13 cellular contexts compared by ENCODE assay signal in the genomic region with DNA sequence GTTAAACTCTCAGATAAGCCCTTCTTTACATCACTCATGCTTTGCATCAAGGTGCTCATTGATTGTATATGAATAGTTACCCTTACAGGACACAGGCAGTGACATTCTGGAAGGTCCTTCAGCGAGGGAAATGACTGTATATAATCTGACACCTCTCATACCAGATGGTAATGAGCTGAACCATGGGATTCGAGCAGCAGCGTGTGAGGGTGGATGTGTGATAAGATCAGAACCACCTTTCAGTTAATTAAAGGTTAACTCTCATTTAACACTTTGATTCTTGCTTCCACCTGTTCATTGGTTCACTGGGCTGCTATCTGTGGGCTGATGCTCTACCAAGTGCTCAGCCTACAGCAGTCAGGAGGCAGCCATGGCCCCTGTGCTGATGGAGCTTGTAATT. TPM values are rescaled to one million over a fixed set of nuclear protein-coding genes. Genes with fewer than 3 reads are reported as not detected.
DNase-seq lines count a peak whose midpoint lies in the region; ATAC-seq, FAIRE-seq and TF ChIP-seq lines count a peak whose summit lies in the region.
"Had no signal": no experiment of that assay in that cellular context is flagged by ENCODE, and none has a peak within 500 bp of the region (broad histone marks: within the 10 kb centered on the region; RNA-seq: fewer than 3 reads in every experiment).

No MANE protein-coding gene starts in this region.

- no peak for TF ChIP-seq POLR2A in H54 (IDR thresholded peaks at IDR 0.05; ENCODE audit: low read depth, low read length)

- peak; percentile 87 for ATAC-seq in stimulated activated naive CD8-positive, alpha-beta T cell treated with anti-CD3 and anti-CD28 coated beads, Interleukin-15, Interleukin-2, amounts not matched to agents 100 U/mL and 50 U/mL, for 24 hours
- ATAC-seq: left lobe of liver had no signal

- no peak overlapping the region for H3K4me3 ChIP-seq in coronary artery
- H3K4me3 ChIP-seq: MG63, SJCRH30 had no signal

- intact Hi-C loops in activated CD4-positive, alpha-beta T cell treated with anti-CD3 and anti-CD28 coated beads, Interleukin-2, amount 10 ng/mL, durations not matched to agents 24 days and 14 days (cut with micrococcal nuclease) = no loop called here

- H3K9me3 Mint-ChIP-seq in activated CD4-positive, alpha-beta T cell treated with anti-CD3 and anti-CD28 coated beads, Interleukin-2, amount 10 ng/mL, durations not matched to agents 24 days and 14 days = no peaks in the 10 kb centered on the region
- H3K9me3 Mint-ChIP-seq in activated CD4-positive, alpha-beta T cell treated with anti-CD3 and anti-CD28 coated beads, Interleukin-2, amount 10 ng/mL, durations not matched to agents 7 days and 5 days = no peaks in the 10 kb centered on the region

- POLR2A ChIA-PET in activated CD4-positive, alpha-beta T cell treated with anti-CD3 and anti-CD28 coated beads, Interleukin-2, amount 10 ng/mL, durations not matched to agents 7 days and 5 days (lab: Charles Lee) = no interaction called here

- no peaks in the 10 kb centered on the region for H3K27me3 Mint-ChIP-seq in activated CD4-positive, alpha-beta T cell treated with anti-CD3 and anti-CD28 coated beads, Interleukin-2, amount 10 ng/mL, durations not matched to agents 24 days and 14 days
- no peaks in the 10 kb centered on the region for H3K27me3 Mint-ChIP-seq in activated CD4-positive, alpha-beta T cell treated with anti-CD3 and anti-CD28 coated beads, Interleukin-2, amount 10 ng/mL, durations not matched to agents 7 days and 5 days

- no peak for TF ChIP-seq CTCF in coronary artery (IDR thresholded peaks at IDR 0.05)

- peak overlapping the region; percentile 42 for H3K4me3 Mint-ChIP-seq in activated CD4-positive, alpha-beta T cell treated with anti-CD3 and anti-CD28 coated beads, Interleukin-2, amount 10 ng/mL, durations not matched to agents 24 days and 14 days
- no peak overlapping the region for H3K4me3 Mint-ChIP-seq in activated CD4-positive, alpha-beta T cell treated with anti-CD3 and anti-CD28 coated beads, Interleukin-2, amount 10 ng/mL, durations not matched to agents 7 days and 5 days

- H3K27ac ChIP-seq in coronary artery = peak overlapping the region; percentile 79
- H3K27ac ChIP-seq: SJCRH30 had no signal

- no peak for FAIRE-seq in H54 (lab: Jason Lieb, UNC)

- DNase-seq in activated CD4-positive, alpha-beta T cell treated with anti-CD3 and anti-CD28 coated beads, Interleukin-2, amount 10 ng/mL, durations not matched to agents 24 days and 14 days = no peak
- DNase-seq in activated CD4-positive, alpha-beta T cell treated with anti-CD3 and anti-CD28 coated beads, Interleukin-2, amount 10 ng/mL, durations not matched to agents 7 days and 5 days = no peak
- peak; percentile 38 to 88 for DNase-seq in NCI-H524 (lab: John Stamatoyannopoulos, UW)
- no peak for DNase-seq in coronary artery (ENCODE audit: low spot score)
- DNase-seq in stimulated activated naive CD8-positive, alpha-beta T cell treated with anti-CD3 and anti-CD28 coated beads, Interleukin-15, Interleukin-2, amounts not matched to agents 100 U/mL and 50 U/mL, for 24 hours = no peak
- DNase-seq in NCI-H1092 (lab: John Stamatoyannopoulos, UW) = no peak
- no peak for DNase-seq in NCI-H1930 (lab: John Stamatoyannopoulos, UW)
- DNase-seq in H54 (ENCODE audit: insufficient read length, low spot score) = no peak
- DNase-seq: EL; MG63; SJCRH30; stimulated activated CD4-positive, alpha-beta T cell treated with anti-CD3 and anti-CD28 coated beads, Interleukin-4, amount 100 ng/mL, for 4 hours had no signal

- peaks cover 76% of the 10 kb centered on the region for H3K36me3 Mint-ChIP-seq in activated CD4-positive, alpha-beta T cell treated with anti-CD3 and anti-CD28 coated beads, Interleukin-2, amount 10 ng/mL, durations not matched to agents 24 days and 14 days (ENCODE audit: low read depth)
- H3K36me3 Mint-ChIP-seq in activated CD4-positive, alpha-beta T cell treated with anti-CD3 and anti-CD28 coated beads, Interleukin-2, amount 10 ng/mL, durations not matched to agents 7 days and 5 days (ENCODE audit: low read depth) = peaks cover 75% of the 10 kb centered on the region

- CTCF ChIA-PET in activated CD4-positive, alpha-beta T cell treated with anti-CD3 and anti-CD28 coated beads, Interleukin-2, amount 10 ng/mL, durations not matched to agents 7 days and 5 days (lab: Charles Lee) = interaction anchor here (1.0 to 1.5 kb wide), 4 partner anchors 8 to 24 kb away, joined by 3 to 6 read pairs (median 4); a partner anchor contains a TSS

- H3K27ac Mint-ChIP-seq in activated CD4-positive, alpha-beta T cell treated with anti-CD3 and anti-CD28 coated beads, Interleukin-2, amount 10 ng/mL, durations not matched to agents 24 days and 14 days = peak overlapping the region; percentile 79
- no peak overlapping the region for H3K27ac Mint-ChIP-seq in activated CD4-positive, alpha-beta T cell treated with anti-CD3 and anti-CD28 coated beads, Interleukin-2, amount 10 ng/mL, durations not matched to agents 7 days and 5 days

- H3K4me1 Mint-ChIP-seq in activated CD4-positive, alpha-beta T cell treated with anti-CD3 and anti-CD28 coated beads, Interleukin-2, amount 10 ng/mL, durations not matched to agents 24 days and 14 days = peaks cover 52% of the 10 kb centered on the region
- H3K4me1 Mint-ChIP-seq in activated CD4-positive, alpha-beta T cell treated with anti-CD3 and anti-CD28 coated beads, Interleukin-2, amount 10 ng/mL, durations not matched to agents 7 days and 5 days = peaks cover 57% of the 10 kb centered on the region

RNA-seq across cellular contexts. Expression of a gene that starts 24.2 kb away (rescaled TPM):
- total RNA-seq in activated CD4-positive, alpha-beta T cell treated with anti-CD3 and anti-CD28 coated beads, Interleukin-2, amount 10 ng/mL, durations not matched to agents 24 days and 14 days = 31.9 and 36.9 TPM in 2 replicates
- 10 to 100 TPM; 42.7 to 47.7 TPM for total RNA-seq in activated CD4-positive, alpha-beta T cell treated with anti-CD3 and anti-CD28 coated beads, Interleukin-2, amount 10 ng/mL, durations not matched to agents 7 days and 5 days

Comparison
In these comparisons a context has a peak if more than half of its experiments do, and no peak if none do; other contexts are left out.
1. DNase-seq: peak in NCI-H524 (2 of 2); none in activated CD4-positive, alpha-beta T cell treated with anti-CD3 and anti-CD28 coated beads, Interleukin-2, amount 10 ng/mL, durations not matched to agents 24 days and 14 days (single experiment), activated CD4-positive, alpha-beta T cell treated with anti-CD3 and anti-CD28 coated beads, Interleukin-2, amount 10 ng/mL, durations not matched to agents 7 days and 5 days (single experiment), coronary artery (single experiment), stimulated activated naive CD8-positive, alpha-beta T cell treated with anti-CD3 and anti-CD28 coated beads, Interleukin-15, Interleukin-2, amounts not matched to agents 100 U/mL and 50 U/mL, for 24 hours (single experiment), NCI-H1092 (single experiment), NCI-H1930 (0 of 2) and H54 (single experiment).